Comparison of ENCODE assay signal across 16 cellular contexts in genomic region chr20:23258747-23259121, GRCh38.
DNase-seq lines count a peak whose midpoint lies in the region; ATAC-seq, FAIRE-seq and TF ChIP-seq lines count a peak whose summit lies in the region.
"Had no signal": no experiment of that assay in that cellular context is flagged by ENCODE, and none has a peak within 500 bp of the region (broad histone marks: within the 10 kb centered on the region; RNA-seq: fewer than 3 reads in every experiment).

No MANE protein-coding gene starts in this region.

- peak overlapping the region; percentile 78 for H3K4me2 ChIP-seq in astrocyte (ENCODE audit: low read length)

- H3K4me3 ChIP-seq in astrocyte (ENCODE audit: insufficient read depth, low read depth, low read length) (no peak overlapping the region), stomach (no peak overlapping the region)

- H3K4me3 Mint-ChIP-seq in HFFc6 (no peak overlapping the region), astrocyte (ENCODE audit: unreplicated experiment) (no peak overlapping the region)
- H3K4me3 Mint-ChIP-seq: activated CD4-positive, alpha-beta T cell treated with anti-CD3 and anti-CD28 coated beads, Interleukin-2, amount 10 ng/mL, durations not matched to agents 7 days and 5 days; H9; nephron had no signal

- H3K9me3 Mint-ChIP-seq in HFFc6 (no peaks in the 10 kb centered on the region; the same call in 1 of the 2 replicates), astrocyte (ENCODE audit: unreplicated experiment) (no peaks in the 10 kb centered on the region)
- H3K9me3 Mint-ChIP-seq: activated CD4-positive, alpha-beta T cell treated with anti-CD3 and anti-CD28 coated beads, Interleukin-2, amount 10 ng/mL, durations not matched to agents 7 days and 5 days had no signal

- no peaks in the 10 kb centered on the region for H4K20me1 ChIP-seq in astrocyte (ENCODE audit: insufficient read depth, low read length)

- H3K36me3 Mint-ChIP-seq in HFFc6 (ENCODE audit: low read depth) (no peaks in the 10 kb centered on the region), astrocyte (ENCODE audit: low read depth, unreplicated experiment) (no peaks in the 10 kb centered on the region)

- H3K27me3 ChIP-seq in astrocyte (ENCODE audit: insufficient read depth, low read length) (no peaks in the 10 kb centered on the region), stomach (peaks cover 0 to 24% (median 0%) of the 10 kb centered on the region in 3 donors)

- ATAC-seq in left lobe of liver (no peak), GM18870 (IDR thresholded peaks at IDR 0.05; ENCODE audit: unreplicated experiment) (no peak)

- peak overlapping the region; percentile 74 for H3K27ac Mint-ChIP-seq in HFFc6
- H3K27ac Mint-ChIP-seq in astrocyte (ENCODE audit: unreplicated experiment), result peak overlapping the region; percentile 95
- H3K27ac Mint-ChIP-seq: activated CD4-positive, alpha-beta T cell treated with anti-CD3 and anti-CD28 coated beads, Interleukin-2, amount 10 ng/mL, durations not matched to agents 7 days and 5 days; H9 had no signal

- 60 to 92% (median 82%) methylated on average over 3 of the region's 3 CpGs for WGBS in stomach, 5 donors

- H3K4me1 Mint-ChIP-seq in HFFc6 (ENCODE audit: low read depth) (peaks cover 47% of the 10 kb centered on the region), astrocyte (ENCODE audit: low read depth, unreplicated experiment) (peaks cover 37% of the 10 kb centered on the region)

- H3K9ac ChIP-seq in astrocyte (ENCODE audit: low read length), result no peak overlapping the region

- H2AFZ ChIP-seq in astrocyte (ENCODE audit: low read depth, low read length), result no peak overlapping the region

- FAIRE-seq in astrocyte (lab: Jason Lieb, UNC), result no peak

- H3K4me1 ChIP-seq in astrocyte (ENCODE audit: insufficient read depth, low read length) (peaks cover 34% of the 10 kb centered on the region), stomach (peaks cover 0 to 17% (median 0%) of the 10 kb centered on the region in 4 donors)

- H3K27ac ChIP-seq in astrocyte (ENCODE audit: low read depth, low read length) (peak overlapping the region; percentile 78), stomach (peak overlapping the region in 3 of 5 donors; percentile 38 to 78 (median 60))

- H3K36me3 ChIP-seq in astrocyte (ENCODE audit: insufficient read depth, low read length), result no peaks in the 10 kb centered on the region
- no peaks in the 10 kb centered on the region for H3K36me3 ChIP-seq in stomach

- DNase-seq in HFFc6 (no peak), astrocyte (ENCODE audit: low read depth) (no peak), left lobe of liver (ENCODE audit: low spot score) (peak; percentile 14), stomach (no peak), cerebellar cortex (ENCODE audit: low spot score) (no peak), NCI-H1092 treated with DMSO at 0.1 percent for 48 hours (lab: John Stamatoyannopoulos, UW) (no peak), SIG-M5 treated with dmso at 0.1 percent for 504 hours (lab: John Stamatoyannopoulos, UW; ENCODE audit: unreplicated experiment) (no peak)
- DNase-seq: activated CD4-positive, alpha-beta T cell treated with anti-CD3 and anti-CD28 coated beads, Interleukin-2, amount 10 ng/mL, durations not matched to agents 7 days and 5 days; activated naive CD4-positive, alpha-beta T cell treated with anti-CD3 and anti-CD28 coated beads, Interleukin-2, amount 50 U/mL, for 16 hours; effector CD8-positive, alpha-beta T cell; H9; NCI-H2029; NCI-H510A; stimulated activated CD4-positive, alpha-beta T cell treated with anti-CD3 and anti-CD28 coated beads, Interleukin-2, amount 100 ng/mL, for 24 hours had no signal

- H3K9me3 ChIP-seq in astrocyte (ENCODE audit: insufficient read depth, low read depth, low read length) (peaks cover 4% of the 10 kb centered on the region), stomach (peaks cover 0 to 5% (median 2%) of the 10 kb centered on the region in 4 donors)

- no peaks in the 10 kb centered on the region for H3K79me2 ChIP-seq in astrocyte (ENCODE audit: insufficient read depth, low read length)

- intact Hi-C loops in stomach (cut with DNase I; ENCODE audit: low total_unique reads), result no loop called here

- TF ChIP-seq CTCF in HFFc6 (IDR thresholded peaks at IDR 0.05) (no peak), astrocyte (IDR thresholded peaks at IDR 0.05; ENCODE audit: insufficient read depth, low read depth, low read length) (no peak), stomach (IDR thresholded peaks at IDR 0.05) (no peak)

- TF ChIP-seq POLR2A in stomach (IDR thresholded peaks at IDR 0.05), result no peak

- H3K27me3 Mint-ChIP-seq in HFFc6 (ENCODE audit: insufficient read depth) (peaks cover 10% of the 10 kb centered on the region), astrocyte (ENCODE audit: low read depth, unreplicated experiment) (no peaks in the 10 kb centered on the region)
- H3K27me3 Mint-ChIP-seq: activated CD4-positive, alpha-beta T cell treated with anti-CD3 and anti-CD28 coated beads, Interleukin-2, amount 10 ng/mL, durations not matched to agents 7 days and 5 days had no signal

- no peak for TF ChIP-seq EP300 in stomach (IDR thresholded peaks at IDR 0.05)
